11 cellular contexts compared by ENCODE assay signal in the genomic region with DNA sequence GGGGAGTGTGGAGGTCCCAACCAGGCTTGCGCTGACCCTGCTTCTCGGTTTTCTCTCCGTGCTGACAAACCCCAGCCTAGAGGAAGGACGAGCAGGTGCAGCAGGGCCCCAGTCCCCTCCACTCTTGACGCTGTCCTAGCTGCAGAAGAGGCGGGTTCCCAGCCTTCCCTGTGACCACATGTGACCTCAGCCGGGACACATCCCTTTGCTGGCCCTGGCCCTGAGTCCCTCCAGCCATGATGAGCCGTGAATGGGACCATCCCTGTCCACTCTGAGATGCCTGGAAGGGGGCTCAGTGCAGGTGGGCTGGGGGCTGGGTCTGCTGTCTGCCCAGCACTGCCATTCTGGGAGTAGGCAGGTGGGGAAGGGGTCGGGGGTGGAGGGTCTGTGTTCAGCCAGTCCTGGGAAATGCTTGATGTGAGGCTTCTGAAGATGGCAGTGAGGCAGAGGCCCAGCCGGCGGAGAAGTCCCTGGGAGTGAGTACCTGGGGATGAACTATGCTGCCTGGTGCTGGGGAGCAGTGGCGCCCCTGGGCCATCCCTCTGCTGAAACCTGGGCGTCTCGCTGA. TPM values are rescaled to one million over a fixed set of nuclear protein-coding genes. Genes with fewer than 3 reads are reported as not detected.
A peak's percentile ranks its signal among the peaks of the same experiment; 100 is the strongest.
DNase-seq lines count a peak whose midpoint lies in the region; ATAC-seq and TF ChIP-seq lines count a peak whose summit lies in the region.
"Had no signal": no experiment of that assay in that cellular context is flagged by ENCODE, and none has a peak within 500 bp of the region (broad histone marks: within the 10 kb centered on the region; RNA-seq: fewer than 3 reads in every experiment).

No MANE protein-coding gene starts in this region.

- H3K27ac ChIP-seq in adrenal gland (peak overlapping the region; percentile 88 to 99 (median 97)), vagina (peak overlapping the region; percentile 88)
- H3K27ac ChIP-seq: HL-60 had no signal

- in situ Hi-C loops in GM13977 (cut with MboI; ENCODE audit: low pct_unique_long_range_greater_than_20kb, low sequenced_read_pairs, unreplicated experiment), result no loop called here

- intact Hi-C loops in natural killer cell (cut with micrococcal nuclease), result no loop called here
- intact Hi-C loops in adrenal gland (cut with DNase I), result no loop called here
- intact Hi-C loops in vagina (cut with DNase I), result no loop called here

- H3K27ac Mint-ChIP-seq in natural killer cell treated with Interleukin-12 subunit alpha and Interleukin-12 subunit beta and Interleukin-15 and Interleukin-18, amount 100 ng/mL, for 72 hours, result peak overlapping the region in 1 of 2 donors; percentile 69
- no peak overlapping the region for H3K27ac Mint-ChIP-seq in natural killer cell
- H3K27ac Mint-ChIP-seq: activated CD4-positive, alpha-beta memory T cell treated with anti-CD3 and anti-CD28 coated beads for 36 hours; naive thymus-derived CD8-positive, alpha-beta T cell had no signal

- peaks cover 10 to 13% of the 10 kb centered on the region in 2 donors for H3K27me3 Mint-ChIP-seq in natural killer cell treated with Interleukin-12 subunit alpha and Interleukin-12 subunit beta and Interleukin-15 and Interleukin-18, amount 100 ng/mL, for 72 hours
- H3K27me3 Mint-ChIP-seq in natural killer cell (ENCODE audit: low read depth in 2 of 2), result peaks cover 11 to 28% of the 10 kb centered on the region in 2 donors

- H3K4me3 ChIP-seq in adrenal gland, result peak overlapping the region in 1 of 4 donors; percentile 67
- H3K4me3 ChIP-seq in vagina, result no peak overlapping the region

- no peak for TF ChIP-seq POLR2A in adrenal gland (IDR thresholded peaks at IDR 0.05)
- no peak for TF ChIP-seq POLR2A in vagina (IDR thresholded peaks at IDR 0.05)

- H3K4me1 ChIP-seq in adrenal gland (replicated peaks in 1 of 2), result peaks cover 34 to 70% of the 10 kb centered on the region in 2 donors
- H3K4me1 ChIP-seq in vagina, result peaks cover 68% of the 10 kb centered on the region

- H3K9me3 Mint-ChIP-seq in natural killer cell treated with Interleukin-12 subunit alpha and Interleukin-12 subunit beta and Interleukin-15 and Interleukin-18, amount 100 ng/mL, for 72 hours, result no peaks in the 10 kb centered on the region
- no peaks in the 10 kb centered on the region for H3K9me3 Mint-ChIP-seq in natural killer cell
- H3K9me3 Mint-ChIP-seq: activated CD4-positive, alpha-beta memory T cell treated with anti-CD3 and anti-CD28 coated beads for 36 hours; naive thymus-derived CD8-positive, alpha-beta T cell had no signal

- TF ChIP-seq CTCF in natural killer cell (IDR thresholded peaks at IDR 0.05) (no peak), adrenal gland (IDR thresholded peaks at IDR 0.05) (no peak), vagina (IDR thresholded peaks at IDR 0.05) (no peak), GM13977 (IDR thresholded peaks at IDR 0.05; ENCODE audit: extremely low read depth, insufficient read depth, missing control alignments) (no peak)

- WGBS in adrenal gland, 4 donors, result 39 to 60% (median 49%) methylated on average over 3 to 14 of the region's 14 CpGs

- H3K4me3 Mint-ChIP-seq in natural killer cell treated with Interleukin-12 subunit alpha and Interleukin-12 subunit beta and Interleukin-15 and Interleukin-18, amount 100 ng/mL, for 72 hours, result peak overlapping the region; percentile 90
- no peak overlapping the region for H3K4me3 Mint-ChIP-seq in natural killer cell

- peaks cover 24% of the 10 kb centered on the region in 2 donors for H3K4me1 Mint-ChIP-seq in natural killer cell treated with Interleukin-12 subunit alpha and Interleukin-12 subunit beta and Interleukin-15 and Interleukin-18, amount 100 ng/mL, for 72 hours (ENCODE audit: low read depth in 2 of 2)
- peaks cover 21 to 28% of the 10 kb centered on the region in 2 donors for H3K4me1 Mint-ChIP-seq in natural killer cell

- no peak for ATAC-seq in natural killer cell treated with Interleukin-12 subunit alpha and Interleukin-12 subunit beta and Interleukin-15 and Interleukin-18, amount 100 ng/mL, for 72 hours
- no peak for ATAC-seq in natural killer cell
- ATAC-seq: naive thymus-derived CD8-positive, alpha-beta T cell had no signal

- DNase-seq in natural killer cell treated with Interleukin-12 subunit alpha and Interleukin-12 subunit beta and Interleukin-15 and Interleukin-18, amount 100 ng/mL, for 72 hours (ENCODE audit: low spot score), result no peak
- DNase-seq in natural killer cell (no peak), adrenal gland (peak in 6 of 7 donors; percentile 50 to 71 (median 63)), kidney tubule cell (ENCODE audit: low spot score) (peak; percentile 30), vagina (ENCODE audit: extremely low spot score in 2 of 2) (no peak), GM13977 (ENCODE audit: low spot score) (no peak), DMS114 treated with DMSO at 0.1 percent for 48 hours (lab: John Stamatoyannopoulos, UW; ENCODE audit: unreplicated experiment) (no peak)
- DNase-seq in activated CD4-positive, alpha-beta T cell treated with anti-CD3 and anti-CD28 coated beads for 48 hours, result no peak
- DNase-seq: naive thymus-derived CD8-positive, alpha-beta T cell had no signal

- H3K36me3 ChIP-seq in adrenal gland (replicated peaks in 1 of 2) (no peaks in the 10 kb centered on the region), vagina (no peaks in the 10 kb centered on the region)

- no peaks in the 10 kb centered on the region for H3K27me3 ChIP-seq in adrenal gland
- no peaks in the 10 kb centered on the region for H3K27me3 ChIP-seq in vagina

- no peaks in the 10 kb centered on the region for H3K36me3 Mint-ChIP-seq in natural killer cell treated with Interleukin-12 subunit alpha and Interleukin-12 subunit beta and Interleukin-15 and Interleukin-18, amount 100 ng/mL, for 72 hours
- H3K36me3 Mint-ChIP-seq in natural killer cell, result no peaks in the 10 kb centered on the region
- H3K36me3 Mint-ChIP-seq: activated CD4-positive, alpha-beta memory T cell treated with anti-CD3 and anti-CD28 coated beads for 36 hours; naive thymus-derived CD8-positive, alpha-beta T cell had no signal

- H3K9me3 ChIP-seq in adrenal gland (replicated peaks in 1 of 3), result no peaks in the 10 kb centered on the region
- no peaks in the 10 kb centered on the region for H3K9me3 ChIP-seq in vagina

RNA-seq across cellular contexts. Expression of a gene that starts 1.9 kb away (rescaled TPM):
- total RNA-seq in natural killer cell treated with Interleukin-12 subunit alpha and Interleukin-12 subunit beta and Interleukin-15 and Interleukin-18, amount 100 ng/mL, for 72 hours, result 10 to 100 TPM in 1 of 2 donors, 1 to 10 TPM in 1; 9.6 to 10.9 TPM
- total RNA-seq in natural killer cell (1 to 10 TPM; 1.1 to 1.3 (median 1.2) TPM), adrenal gland (10 to 100 TPM in 7 of 8 donors, 1 to 10 TPM in 1; 6.4 to 63.8 (median 18.2) TPM), vagina (19.2 TPM)
- 10 to 100 TPM; 12.5 to 13.2 (median 12.9) TPM for polyA plus RNA-seq in adrenal gland
- polyA plus RNA-seq: naive thymus-derived CD8-positive, alpha-beta T cell had no signal

RNA-seq across cellular contexts. Expression of a gene that starts 2.6 kb away (rescaled TPM):
- total RNA-seq in natural killer cell treated with Interleukin-12 subunit alpha and Interleukin-12 subunit beta and Interleukin-15 and Interleukin-18, amount 100 ng/mL, for 72 hours, result 10 to 100 TPM in 1 of 2 donors, 1 to 10 TPM in 1; 9.3 to 13.0 TPM
- total RNA-seq in natural killer cell (10 to 100 TPM; 12.3 to 22.2 (median 13.7) TPM), adrenal gland (1 to 10 TPM in 7 of 8 donors, under 1 TPM in 1; 0.72 to 8.2 (median 5.7) TPM), vagina (4.4 TPM)
- 10 to 100 TPM in 2 of 3 donors, under 1 TPM in 1; 0.55 to 20.4 (median 10.0) TPM for polyA plus RNA-seq in adrenal gland

RNA-seq across cellular contexts. Expression of a gene that starts 27.3 kb away (rescaled TPM):
- 10 to 100 TPM; 44.2 to 55.5 TPM for total RNA-seq in natural killer cell treated with Interleukin-12 subunit alpha and Interleukin-12 subunit beta and Interleukin-15 and Interleukin-18, amount 100 ng/mL, for 72 hours
- total RNA-seq in natural killer cell (10 to 100 TPM; 43.0 to 60.3 (median 50.1) TPM), adrenal gland (10 to 100 TPM; 44.2 to 95.0 (median 62.7) TPM), vagina (94.5 TPM)
- 10 to 100 TPM; 21.4 to 89.1 (median 89.0) TPM for polyA plus RNA-seq in adrenal gland

RNA-seq across cellular contexts. Expression of a gene that starts 47.8 kb away (rescaled TPM):
- total RNA-seq in natural killer cell treated with Interleukin-12 subunit alpha and Interleukin-12 subunit beta and Interleukin-15 and Interleukin-18, amount 100 ng/mL, for 72 hours, result 100 to 1,000 TPM; 239 to 382 TPM
- total RNA-seq in natural killer cell, result 100 to 1,000 TPM; 509 to 682 (median 567) TPM
- 100 to 1,000 TPM; 177 to 237 (median 207) TPM for total RNA-seq in adrenal gland
- 100 to 1,000 TPM; 215 to 438 (median 253) TPM for polyA plus RNA-seq in adrenal gland
- total RNA-seq in vagina, result 132 TPM

Comparison
In these comparisons a context has a peak if more than half of its experiments do, and no peak if none do; other contexts are left out.
1. DNase-seq: peak in adrenal gland (6 of 7) and kidney tubule cell (single experiment); none in natural killer cell treated with Interleukin-12 subunit alpha and Interleukin-12 subunit beta and Interleukin-15 and Interleukin-18, amount 100 ng/mL, for 72 hours (single experiment), natural killer cell (single experiment), vagina (0 of 2), GM13977 (single experiment), DMS114 treated with DMSO at 0.1 percent for 48 hours (single experiment) and activated CD4-positive, alpha-beta T cell treated with anti-CD3 and anti-CD28 coated beads for 48 hours (single experiment).